ENCODE assay signal across 1 cellular context in genomic region chr2:203705184-203705583, GRCh38.
TF ChIP-seq lines count a peak whose summit lies in the region.

No MANE protein-coding gene starts in this region.

TF ChIP-seq in WTC11, 78 proteins besides CTCF, POLR2A, EP300 and RAD21 (continued from another document):
- no peak for TF ChIP-seq CDX4 (CRISPR knock-in tag; IDR thresholded peaks at IDR 0.05; ENCODE audit: borderline replicate concordance)
